ENCODE assay signal across 8 cellular contexts in the genomic region with DNA sequence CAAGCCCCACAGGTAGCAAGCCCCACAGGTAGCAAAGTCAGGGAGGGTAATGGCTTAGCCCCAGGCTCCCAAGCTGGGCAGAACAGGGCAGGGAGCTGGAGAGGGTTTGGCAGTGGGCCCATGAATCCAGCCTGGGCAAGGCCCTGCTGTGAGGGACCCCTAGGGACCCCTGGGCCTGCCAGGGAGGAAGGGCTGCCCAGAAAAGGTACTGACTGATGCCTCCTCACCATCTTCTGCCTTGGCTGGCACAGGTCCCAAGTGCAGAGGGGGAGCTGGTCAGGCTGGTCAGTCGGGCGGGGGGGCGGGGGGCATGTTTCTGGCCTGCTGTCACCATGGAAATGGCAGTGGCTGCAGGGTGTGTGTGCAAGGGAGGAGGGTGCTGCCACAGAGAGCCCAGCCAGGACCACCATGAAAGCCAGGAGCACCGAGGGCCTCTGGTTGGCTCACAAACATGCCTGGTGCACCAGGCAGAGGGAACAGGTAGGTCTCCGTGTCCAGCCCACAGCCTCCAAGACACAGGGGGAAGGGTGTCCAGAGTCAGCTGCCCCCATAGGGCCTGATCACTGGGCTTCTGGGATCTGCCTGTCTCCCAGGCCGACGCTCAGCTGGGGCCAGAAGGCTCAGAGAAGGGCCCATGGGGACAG. TPM values are rescaled to one million over a fixed set of nuclear protein-coding genes. Genes with fewer than 3 reads are reported as not detected.
DNase-seq lines count a peak whose midpoint lies in the region; ATAC-seq and TF ChIP-seq lines count a peak whose summit lies in the region.

No MANE protein-coding gene starts in this region.

- no peak for TF ChIP-seq CTCF in kidney epithelial cell (IDR thresholded peaks at IDR 0.05; ENCODE audit: insufficient read depth, low read length, poor library complexity, severe bottlenecking)
- TF ChIP-seq CTCF in omental fat pad (IDR thresholded peaks at IDR 0.05) = no peak

- DNase-seq in T-helper 1 cell (no peak), T-helper 17 cell (no peak), kidney epithelial cell (ENCODE audit: low read depth) (no peak), omental fat pad (ENCODE audit: low spot score) (no peak)
- no peak for DNase-seq in effector CD4-positive, alpha-beta T cell
- DNase-seq in stimulated activated CD4-positive, alpha-beta T cell treated with anti-CD3 and anti-CD28 coated beads, Interleukin-4, amount 100 ng/mL, for 24 hours = no peak

- peaks cover 17% of the 10 kb centered on the region for H3K27me3 Mint-ChIP-seq in T-helper 1 cell treated with Interleukin-12 subunit alpha and Interleukin-12 subunit beta and Interleukin-4 antibody, amounts not matched to agents 30 μg/mL and 1 μg/mL, for 36 hours (ENCODE audit: low read depth)
- no peaks in the 10 kb centered on the region for H3K27me3 Mint-ChIP-seq in T-helper 17 cell

- H3K4me3 ChIP-seq in kidney epithelial cell (ENCODE audit: low read depth, low read length) = peak overlapping the region; percentile 86

- H3K9me3 ChIP-seq in T-helper 17 cell (ENCODE audit: control insufficient read depth, low read length, poor library complexity, severe bottlenecking) = no peaks in the 10 kb centered on the region

- peak overlapping the region; percentile 34 for H3K4me3 Mint-ChIP-seq in T-helper 1 cell treated with Interleukin-12 subunit alpha and Interleukin-12 subunit beta and Interleukin-4 antibody, amounts not matched to agents 30 μg/mL and 1 μg/mL, for 36 hours
- H3K4me3 Mint-ChIP-seq in T-helper 17 cell = peak overlapping the region; percentile 83

- H3K27me3 ChIP-seq in kidney epithelial cell (ENCODE audit: control insufficient read depth, insufficient read depth, low read length) = no peaks in the 10 kb centered on the region

- ATAC-seq in T-helper 17 cell (no peak), omental fat pad (ENCODE audit: low FRiP score) (no peak)

- peaks cover 4% of the 10 kb centered on the region for H3K4me1 Mint-ChIP-seq in T-helper 1 cell treated with Interleukin-12 subunit alpha and Interleukin-12 subunit beta and Interleukin-4 antibody, amounts not matched to agents 30 μg/mL and 1 μg/mL, for 36 hours (ENCODE audit: low read depth)
- peaks cover 6% of the 10 kb centered on the region for H3K4me1 Mint-ChIP-seq in T-helper 17 cell

- peak overlapping the region; percentile 69 for H3K27ac ChIP-seq in temporal lobe (ENCODE audit: low read depth, low read length)

- H3K36me3 Mint-ChIP-seq in T-helper 1 cell treated with Interleukin-12 subunit alpha and Interleukin-12 subunit beta and Interleukin-4 antibody, amounts not matched to agents 30 μg/mL and 1 μg/mL, for 36 hours (ENCODE audit: low read depth) = no peaks in the 10 kb centered on the region
- peaks cover 2% of the 10 kb centered on the region for H3K36me3 Mint-ChIP-seq in T-helper 17 cell (ENCODE audit: low read depth)

- H3K27ac Mint-ChIP-seq in T-helper 1 cell treated with Interleukin-12 subunit alpha and Interleukin-12 subunit beta and Interleukin-4 antibody, amounts not matched to agents 30 μg/mL and 1 μg/mL, for 36 hours = no peak overlapping the region
- H3K27ac Mint-ChIP-seq in T-helper 17 cell = no peak overlapping the region

- H3K9me3 Mint-ChIP-seq in T-helper 1 cell treated with Interleukin-12 subunit alpha and Interleukin-12 subunit beta and Interleukin-4 antibody, amounts not matched to agents 30 μg/mL and 1 μg/mL, for 36 hours = no peaks in the 10 kb centered on the region

- no peaks in the 10 kb centered on the region for H3K36me3 ChIP-seq in kidney epithelial cell (ENCODE audit: control insufficient read depth, insufficient read depth, low read length)

RNA-seq across cellular contexts. Expression of a gene that starts 1.5 kb away (rescaled TPM):
- total RNA-seq in T-helper 17 cell (10 to 100 TPM; 51.6 to 58.8 TPM), kidney epithelial cell (101 and 128 TPM in 2 replicates), temporal lobe (94.9 TPM), omental fat pad (100 to 1,000 TPM in 2 of 4 donors, 10 to 100 TPM in 2; 63.4 to 177 (median 122) TPM)

RNA-seq across cellular contexts. Expression of a gene that starts 13.5 kb away (rescaled TPM):
- total RNA-seq in T-helper 17 cell = 100 to 1,000 TPM; 451 to 842 TPM
- 2.0 and 11.1 TPM in 2 replicates for total RNA-seq in kidney epithelial cell
- total RNA-seq in temporal lobe = 2.0 TPM
- total RNA-seq in omental fat pad = 10 to 100 TPM; 18.5 to 88.6 (median 43.9) TPM

RNA-seq across cellular contexts. Expression of a gene that starts 17.9 kb away (rescaled TPM):
- total RNA-seq in T-helper 17 cell (100 to 1,000 TPM; 141 to 361 TPM), kidney epithelial cell (7.1 and 7.5 TPM in 2 replicates), temporal lobe (3.0 TPM), omental fat pad (10 to 100 TPM in 2 of 4 donors, 1 to 10 TPM in 2; 2.8 to 18.9 (median 7.4) TPM)

RNA-seq across cellular contexts. Expression of a gene that starts 53.2 kb away (rescaled TPM):
- total RNA-seq in T-helper 17 cell (1 to 10 TPM in 1 of 2 donors, under 1 TPM in 1; 0.85 to 2.6 TPM), kidney epithelial cell (10.1 and 13.4 TPM in 2 replicates), temporal lobe (20.2 TPM), omental fat pad (1 to 10 TPM; 3.5 to 5.6 (median 4.1) TPM)

RNA-seq across cellular contexts. Expression of a gene that starts 53.5 kb away (rescaled TPM):
- 10 to 100 TPM; 99.0 to 99.7 TPM for total RNA-seq in T-helper 17 cell
- 68.3 and 75.0 TPM in 2 replicates for total RNA-seq in kidney epithelial cell
- 48.9 TPM for total RNA-seq in temporal lobe
- 10 to 100 TPM; 35.4 to 72.5 (median 59.7) TPM for total RNA-seq in omental fat pad

Comparison
In these comparisons a context has a peak if more than half of its experiments do, and no peak if none do; other contexts are left out.
1. RNA of a gene that starts 17.9 kb away (total RNA-seq): 141 to 361 TPM in T-helper 17 cell; 2.8 to 18.9 TPM in omental fat pad, 7.1 to 7.5 TPM in kidney epithelial cell and 3.0 TPM in temporal lobe (single experiment); every median in the first group is over 4 times any median in the second.